Comparison of ENCODE assay signal across 8 cellular contexts in genomic region chr1:178727014-178727895, GRCh38. TPM values are rescaled to one million over a fixed set of nuclear protein-coding genes. Genes with fewer than 3 reads are reported as not detected.
DNase-seq lines count a peak whose midpoint lies in the region; ATAC-seq and TF ChIP-seq lines count a peak whose summit lies in the region.

No MANE protein-coding gene starts in this region.

- H3K27ac Mint-ChIP-seq in neural progenitor cell = no peak overlapping the region

- peak overlapping the region; percentile 91 for H3K27ac ChIP-seq in DOHH2 (ENCODE audit: low read depth, low read length)
- H3K27ac ChIP-seq in OCI-LY1 (ENCODE audit: low read depth, low read length, poor library complexity, severe bottlenecking) = peak overlapping the region; percentile 92
- no peak overlapping the region for H3K27ac ChIP-seq in neural progenitor cell

- H3K9me2 ChIP-seq in DOHH2 (replicated peaks; ENCODE audit: control insufficient read depth, low read length) (no peaks in the 10 kb centered on the region), OCI-LY1 (ENCODE audit: low read depth, low read length) (no peaks in the 10 kb centered on the region)

- H3K27me3 Mint-ChIP-seq in neural progenitor cell (ENCODE audit: insufficient read depth, low read depth) = peaks cover 2% of the 10 kb centered on the region

- DNase-seq in neural progenitor cell (ENCODE audit: low spot score) = peak; percentile 34
- no peak for DNase-seq in iPS-NIHi7 (ENCODE audit: extremely low spot score)
- DNase-seq in iPS-NIHi11 (ENCODE audit: low spot score) = no peak
- DNase-seq in dermis blood vessel endothelial cell = no peak

- peak overlapping the region; percentile 67 for H3K9ac ChIP-seq in OCI-LY1 (ENCODE audit: low read length)
- H3K9ac ChIP-seq in endocrine pancreas (ENCODE audit: control insufficient read depth, insufficient read depth, low read length) = no peak overlapping the region
- no peak overlapping the region for H3K9ac ChIP-seq in neural progenitor cell

- H3K4me3 Mint-ChIP-seq in neural progenitor cell = peak overlapping the region; percentile 95

- H3K4me1 ChIP-seq in DOHH2 (ENCODE audit: control insufficient read depth, low read length) (peaks cover 52% of the 10 kb centered on the region), OCI-LY1 (ENCODE audit: insufficient read depth, low read length, severe bottlenecking) (peaks cover 55% of the 10 kb centered on the region), endocrine pancreas (ENCODE audit: control insufficient read depth, insufficient read depth, low read length) (peaks cover 8% of the 10 kb centered on the region), neural progenitor cell (peaks cover 21% of the 10 kb centered on the region)

- no peaks in the 10 kb centered on the region for H3K27me3 ChIP-seq in DOHH2 (ENCODE audit: control insufficient read depth, low read length)
- no peaks in the 10 kb centered on the region for H3K27me3 ChIP-seq in OCI-LY1 (ENCODE audit: insufficient read depth, low read length)
- H3K27me3 ChIP-seq in endocrine pancreas (ENCODE audit: control insufficient read depth, insufficient read depth, low read length) = no peaks in the 10 kb centered on the region
- H3K27me3 ChIP-seq in neural progenitor cell = peaks cover 16% of the 10 kb centered on the region

- H3K9me3 ChIP-seq in DOHH2 (ENCODE audit: control insufficient read depth, insufficient read depth, low read length) (peaks cover 8% of the 10 kb centered on the region), OCI-LY1 (ENCODE audit: low read length) (0 out of 2 replicates have a peak, but pooled peaks cover 4% of the 10 kb centered on the region), endocrine pancreas (ENCODE audit: control insufficient read depth, low read length) (no peaks in the 10 kb centered on the region), neural progenitor cell (ENCODE audit: low read depth) (no peaks in the 10 kb centered on the region)

- TF ChIP-seq CTCF in DOHH2 (IDR thresholded peaks at IDR 0.05; ENCODE audit: low read depth, low read length, poor library complexity, severe bottlenecking) (no peak), OCI-LY1 (IDR thresholded peaks at IDR 0.05; ENCODE audit: low read length) (no peak), neural progenitor cell (IDR thresholded peaks at IDR 0.05) (no peak)

- no peak for ATAC-seq in HG02588 (IDR thresholded peaks at IDR 0.05; ENCODE audit: unreplicated experiment)

- H3K79me2 ChIP-seq in DOHH2 (ENCODE audit: control insufficient read depth, low read length) (peaks cover 74% of the 10 kb centered on the region), OCI-LY1 (ENCODE audit: insufficient read depth, low read length) (peaks cover 67% of the 10 kb centered on the region), neural progenitor cell (ENCODE audit: low read depth) (peaks cover 65% of the 10 kb centered on the region)

- H3K4me2 ChIP-seq in DOHH2 (ENCODE audit: low read length) = peak overlapping the region; percentile 86
- H3K4me2 ChIP-seq in OCI-LY1 (ENCODE audit: low read length) = peak overlapping the region; percentile 95
- H3K4me2 ChIP-seq in neural progenitor cell = peak overlapping the region; percentile 78

- no peak overlapping the region for H2AFZ ChIP-seq in OCI-LY1 (ENCODE audit: low read length)
- no peak overlapping the region for H2AFZ ChIP-seq in neural progenitor cell (replicated peaks)

- H4K20me1 ChIP-seq in DOHH2 (ENCODE audit: control insufficient read depth, insufficient read depth, low read depth, low read length) = no peaks in the 10 kb centered on the region
- H4K20me1 ChIP-seq in OCI-LY1 (ENCODE audit: insufficient read depth, low read length) = no peaks in the 10 kb centered on the region
- H4K20me1 ChIP-seq in neural progenitor cell (ENCODE audit: low read depth) = peaks cover 7% of the 10 kb centered on the region

- peak overlapping the region; percentile 89 for H3K4me3 ChIP-seq in DOHH2 (ENCODE audit: low read length)
- peak overlapping the region; percentile 90 for H3K4me3 ChIP-seq in OCI-LY1 (ENCODE audit: low read depth, low read length, poor library complexity, severe bottlenecking)
- H3K4me3 ChIP-seq in endocrine pancreas (ENCODE audit: control insufficient read depth, insufficient read depth, low read length) = peak overlapping the region; percentile 90
- H3K4me3 ChIP-seq in neural progenitor cell = peak overlapping the region; percentile 72

- peaks cover 26% of the 10 kb centered on the region for H3K9me3 Mint-ChIP-seq in neural progenitor cell

- H3K36me3 Mint-ChIP-seq in neural progenitor cell = peaks cover 26% of the 10 kb centered on the region

- peaks cover 24% of the 10 kb centered on the region for H3K4me1 Mint-ChIP-seq in neural progenitor cell

- H3K36me3 ChIP-seq in DOHH2 (ENCODE audit: control insufficient read depth, low read length) = peaks cover 64% of the 10 kb centered on the region
- H3K36me3 ChIP-seq in OCI-LY1 (ENCODE audit: insufficient read depth, low read length) = peaks cover 64% of the 10 kb centered on the region
- H3K36me3 ChIP-seq in endocrine pancreas (ENCODE audit: control insufficient read depth, insufficient read depth, low read length) = no peaks in the 10 kb centered on the region
- no peaks in the 10 kb centered on the region for H3K36me3 ChIP-seq in neural progenitor cell

- H3F3A ChIP-seq in DOHH2 (ENCODE audit: control insufficient read depth, insufficient read depth) (peaks cover 9% of the 10 kb centered on the region; the same call in 1 of the 2 replicates), OCI-LY1 (ENCODE audit: insufficient read depth, low read length) (no peaks in the 10 kb centered on the region), neural progenitor cell (ENCODE audit: low read depth) (peaks cover 21% of the 10 kb centered on the region)

RNA-seq across cellular contexts. Expression of gene RALGPS2, which starts 2.2 kb away (rescaled TPM):
- total RNA-seq in neural progenitor cell (ENCODE audit: low replicate concordance) (46.8 and 78.7 TPM in 2 replicates), dermis blood vessel endothelial cell (38.5 and 57.9 TPM in 2 replicates)
